In genomic region chr15:78037328-78037727, GRCh38 we compare ENCODE assay signal across 24 cellular contexts. TPM values are rescaled to one million over a fixed set of nuclear protein-coding genes. Genes with fewer than 3 reads are reported as not detected.
DNase-seq lines count a peak whose midpoint lies in the region; ATAC-seq and FAIRE-seq lines count a peak whose summit lies in the region.
"Had no signal": no experiment of that assay in that cellular context is flagged by ENCODE, and none has a peak within 500 bp of the region (broad histone marks: within the 10 kb centered on the region; RNA-seq: fewer than 3 reads in every experiment).

No MANE protein-coding gene starts in this region.

- peak overlapping the region; percentile 78 to 96 for H3K27ac Mint-ChIP-seq in effector memory CD8-positive, alpha-beta T cell
- H3K27ac Mint-ChIP-seq in stimulated activated naive B cell treated with anti-CD40 and anti-IgM and Interleukin-4, amounts not matched to agents 10 μg/mL and 1 μg/mL and 100 μg/mL, for 72 hours: peak overlapping the region; percentile 33

- peaks cover 14% of the 10 kb centered on the region for H3K36me3 Mint-ChIP-seq in activated T-cell treated with anti-CD3 and anti-CD28 coated beads, Interleukin-2, amount 50 U/mL, for 4 hours (ENCODE audit: insufficient read depth)
- H3K36me3 Mint-ChIP-seq in effector memory CD8-positive, alpha-beta T cell (ENCODE audit: insufficient read depth): peaks cover 33% of the 10 kb centered on the region
- peaks cover 5 to 25% of the 10 kb centered on the region in 2 donors for H3K36me3 Mint-ChIP-seq in stimulated activated naive B cell treated with anti-CD40 and anti-IgM and Interleukin-4, amounts not matched to agents 10 μg/mL and 1 μg/mL and 100 μg/mL, for 72 hours

- no peak for FAIRE-seq in RCC 7860 (lab: Jason Lieb, UNC)
- FAIRE-seq: G401.6, GM12878, pancreas, small intestine, urothelium cell line had no signal

- peak overlapping the region; percentile 5 for H3K4me3 Mint-ChIP-seq in activated T-cell treated with anti-CD3 and anti-CD28 coated beads, Interleukin-2, amount 50 U/mL, for 4 hours
- peak overlapping the region; percentile 12 to 65 for H3K4me3 Mint-ChIP-seq in effector memory CD8-positive, alpha-beta T cell
- H3K4me3 Mint-ChIP-seq in stimulated activated naive B cell treated with anti-CD40 and anti-IgM and Interleukin-4, amounts not matched to agents 10 μg/mL and 1 μg/mL and 100 μg/mL, for 72 hours: no peak overlapping the region
- H3K4me3 Mint-ChIP-seq: stimulated activated memory B cell treated with anti-CD40 and anti-IgM and Interleukin-4, amounts not matched to agents 10 μg/mL and 1 μg/mL and 100 μg/mL, for 72 hours had no signal

- DNase-seq in activated T-cell treated with anti-CD3 and anti-CD28 coated beads, Interleukin-2, amount 50 U/mL, for 4 hours: no peak
- no peak for DNase-seq in activated T-cell treated with anti-CD3 and anti-CD28 coated beads, Interleukin-2, amount 50 U/mL, for 1 hour
- DNase-seq in effector memory CD8-positive, alpha-beta T cell: no peak
- DNase-seq in stimulated activated naive B cell treated with anti-CD40 and anti-IgM and Interleukin-4, amounts not matched to agents 10 μg/mL and 1 μg/mL and 100 μg/mL, for 72 hours: no peak
- DNase-seq in NCI-H1694 (lab: John Stamatoyannopoulos, UW) (no peak), RCC 7860 (ENCODE audit: low spot score) (no peak)
- DNase-seq: ACHN; COR-L47; effector memory CD4-positive, alpha-beta T cell; hippocampal formation; NCI-H2029 treated with DMSO at 0.1 percent for 48 hours; NCI-H69; pancreas; SK-N-SH; small intestine had no signal

- H3K27ac ChIP-seq in KOPT-K1 (ENCODE audit: low read depth, low read length, poor library complexity, severe bottlenecking): peak overlapping the region; percentile 76

- peaks cover 33% of the 10 kb centered on the region for H3K36me3 ChIP-seq in KOPT-K1 (ENCODE audit: insufficient read depth, low read length)
- H3K36me3 ChIP-seq: pancreas had no signal

- H3K9me3 Mint-ChIP-seq in activated T-cell treated with anti-CD3 and anti-CD28 coated beads, Interleukin-2, amount 50 U/mL, for 4 hours: no peaks in the 10 kb centered on the region
- no peaks in the 10 kb centered on the region for H3K9me3 Mint-ChIP-seq in effector memory CD8-positive, alpha-beta T cell
- H3K9me3 Mint-ChIP-seq in stimulated activated naive B cell treated with anti-CD40 and anti-IgM and Interleukin-4, amounts not matched to agents 10 μg/mL and 1 μg/mL and 100 μg/mL, for 72 hours: no peaks in the 10 kb centered on the region
- H3K9me3 Mint-ChIP-seq: stimulated activated memory B cell treated with anti-CD40 and anti-IgM and Interleukin-4, amounts not matched to agents 10 μg/mL and 1 μg/mL and 100 μg/mL, for 72 hours had no signal

- no peaks in the 10 kb centered on the region for H3K27me3 Mint-ChIP-seq in activated T-cell treated with anti-CD3 and anti-CD28 coated beads, Interleukin-2, amount 50 U/mL, for 4 hours (ENCODE audit: low read depth)
- H3K27me3 Mint-ChIP-seq in effector memory CD8-positive, alpha-beta T cell: no peaks in the 10 kb centered on the region
- no peaks in the 10 kb centered on the region for H3K27me3 Mint-ChIP-seq in stimulated activated naive B cell treated with anti-CD40 and anti-IgM and Interleukin-4, amounts not matched to agents 10 μg/mL and 1 μg/mL and 100 μg/mL, for 72 hours
- H3K27me3 Mint-ChIP-seq: stimulated activated memory B cell treated with anti-CD40 and anti-IgM and Interleukin-4, amounts not matched to agents 10 μg/mL and 1 μg/mL and 100 μg/mL, for 72 hours had no signal

- H3K9me3 ChIP-seq in KOPT-K1 (ENCODE audit: insufficient read depth, low read length, poor library complexity, severe bottlenecking): no peaks in the 10 kb centered on the region
- H3K9me3 ChIP-seq: pancreas, SK-N-SH had no signal

- H3K4me1 Mint-ChIP-seq in activated T-cell treated with anti-CD3 and anti-CD28 coated beads, Interleukin-2, amount 50 U/mL, for 4 hours (ENCODE audit: low read depth): peaks cover 96% of the 10 kb centered on the region
- H3K4me1 Mint-ChIP-seq in effector memory CD8-positive, alpha-beta T cell (ENCODE audit: low read depth in 2 of 2): peaks cover 63 to 87% of the 10 kb centered on the region in 2 donors
- peaks cover 36 to 70% of the 10 kb centered on the region in 2 donors for H3K4me1 Mint-ChIP-seq in stimulated activated naive B cell treated with anti-CD40 and anti-IgM and Interleukin-4, amounts not matched to agents 10 μg/mL and 1 μg/mL and 100 μg/mL, for 72 hours

- no peak for ATAC-seq in activated T-cell treated with anti-CD3 and anti-CD28 coated beads, Interleukin-2, amount 50 U/mL, for 4 hours
- ATAC-seq in effector memory CD8-positive, alpha-beta T cell (replicated peaks): no peak
- no peak for ATAC-seq in stimulated activated naive B cell treated with anti-CD40 and anti-IgM and Interleukin-4, amounts not matched to agents 10 μg/mL and 1 μg/mL and 100 μg/mL, for 72 hours (replicated peaks)
- no peak for ATAC-seq in HG03469 (IDR thresholded peaks at IDR 0.05; ENCODE audit: unreplicated experiment)
- ATAC-seq: GM12878; Panc1; pancreas; stimulated activated memory B cell treated with anti-CD40 and anti-IgM and Interleukin-4, amounts not matched to agents 10 μg/mL and 1 μg/mL and 100 μg/mL, for 72 hours had no signal

RNA-seq across cellular contexts. Expression of gene TBC1D2B, which starts 40.2 kb away (rescaled TPM):
- total RNA-seq in activated T-cell treated with anti-CD3 and anti-CD28 coated beads, Interleukin-2, amount 50 U/mL, for 4 hours: 10 to 100 TPM; 22.8 to 24.9 (median 24.0) TPM

RNA-seq across cellular contexts. Expression of gene SH2D7, which starts 55.0 kb away (rescaled TPM):
- total RNA-seq in activated T-cell treated with anti-CD3 and anti-CD28 coated beads, Interleukin-2, amount 50 U/mL, for 4 hours: not detected
- total RNA-seq: activated CD8-positive, alpha-beta memory T cell treated with anti-CD3 and anti-CD28 coated beads for 36 hours; kidney epithelial cell had no signal

Comparison
In these comparisons a context has a peak if more than half of its experiments do, and no peak if none do; other contexts are left out.
1. H3K4me3 Mint-ChIP-seq: peak in activated T-cell treated with anti-CD3 and anti-CD28 coated beads, Interleukin-2, amount 50 U/mL, for 4 hours (single experiment) and effector memory CD8-positive, alpha-beta T cell (2 of 2); none in stimulated activated naive B cell treated with anti-CD40 and anti-IgM and Interleukin-4, amounts not matched to agents 10 μg/mL and 1 μg/mL and 100 μg/mL, for 72 hours (0 of 2).